In genomic region chr7:155276032-155276799, GRCh38 we compare ENCODE assay signal across 20 cellular contexts. TPM values are rescaled to one million over a fixed set of nuclear protein-coding genes. Genes with fewer than 3 reads are reported as not detected.
DNase-seq lines count a peak whose midpoint lies in the region; ATAC-seq, FAIRE-seq and TF ChIP-seq lines count a peak whose summit lies in the region.
"Had no signal": no experiment of that assay in that cellular context is flagged by ENCODE, and none has a peak within 500 bp of the region (broad histone marks: within the 10 kb centered on the region; RNA-seq: fewer than 3 reads in every experiment).

No MANE protein-coding gene starts in this region.

- H3K79me2 ChIP-seq in HepG2 (ENCODE audit: insufficient read depth, low read length): no peaks in the 10 kb centered on the region

- no peak for TF ChIP-seq POLR2A in HepG2 (IDR thresholded peaks at IDR 0.05; ENCODE audit: insufficient read depth in 1 of 2, low read depth in 2 of 2, low read length in 2 of 2)
- TF ChIP-seq POLR2A in spleen (IDR thresholded peaks at IDR 0.05): no peak

- DNase-seq in HepG2 (ENCODE audit: low spot score) (no peak), left lobe of liver (ENCODE audit: low spot score) (peak; percentile 69), spleen (peak; percentile 40), right cardiac atrium (no peak), left cardiac atrium (no peak)
- no peak for DNase-seq in CD8-positive, alpha-beta memory T cell
- DNase-seq: AML-193; Calu3; CD4-positive, alpha-beta memory T cell; DMS79 treated with DMSO at 0.1 percent for 48 hours; GF-D8; H7; HFFc6; KBM-7 had no signal

- WGBS in liver: 38% methylated on average over 19 of the region's 19 CpGs
- WGBS in HepG2 (ENCODE audit: low lambda C conversion rate): 51% methylated on average over 14 of the region's 19 CpGs
- WGBS in spleen, 5 donors: 76 to 87% (median 83%) methylated on average over 19 of the region's 19 CpGs
- WGBS in right cardiac atrium: 75% methylated on average over 19 of the region's 19 CpGs

- intact Hi-C loops in HepG2 (cut with micrococcal nuclease; ENCODE audit: unreplicated experiment): no loop called here
- intact Hi-C loops in spleen (cut with DNase I; ENCODE audit: low total_unique reads): no loop called here
- intact Hi-C loops in right cardiac atrium (cut with DNase I): no loop called here
- intact Hi-C loops in left cardiac atrium (cut with DNase I): no loop called here

- ATAC-seq in HepG2 (no peak), left lobe of liver (peak; percentile 45), right cardiac atrium (no peak), left cardiac atrium (no peak)
- ATAC-seq: A549, GM23338, HCT116 had no signal

- peaks cover 4 to 40% of the 10 kb centered on the region in 2 donors for H3K27me3 Mint-ChIP-seq in CD8-positive, alpha-beta memory T cell

- peak overlapping the region in 2 of 3 donors; percentile 31 to 38 for H3K4me3 ChIP-seq in liver (ENCODE audit: low read depth in 1 of 3, low read length in 3 of 3)
- no peak overlapping the region for H3K4me3 ChIP-seq in HepG2 (replicated peaks in 1 of 3; ENCODE audit: insufficient read depth in 1 of 3, low read depth in 2 of 3, low read length in 3 of 3)
- H3K4me3 ChIP-seq in spleen: no peak overlapping the region
- no peak overlapping the region for H3K4me3 ChIP-seq in right cardiac atrium (ENCODE audit: low read length)
- no peak overlapping the region for H3K4me3 ChIP-seq in CD8-positive, alpha-beta memory T cell (ENCODE audit: low read length)
- H3K4me3 ChIP-seq: A549, GM23338 had no signal

- no peak overlapping the region for H2AFZ ChIP-seq in HepG2 (ENCODE audit: low read length)

- H3K27ac ChIP-seq in liver (ENCODE audit: low read depth in 1 of 2, low read length in 2 of 2) (peak overlapping the region; percentile 91 to 93), HepG2 (ENCODE audit: extremely low read length, insufficient read depth, low read length) (no peak overlapping the region), spleen (no peak overlapping the region), right cardiac atrium (ENCODE audit: low read length) (no peak overlapping the region)
- no peak overlapping the region for H3K27ac ChIP-seq in CD8-positive, alpha-beta memory T cell (ENCODE audit: low read depth, low read length)
- H3K27ac ChIP-seq: 22Rv1, A549 had no signal

- CTCF ChIA-PET in HepG2 (lab: Yijun Ruan, JAX; ENCODE audit: low intra/inter-chr PET ratio, low total read pairs): no interaction called here
- CTCF ChIA-PET in CD8-positive, alpha-beta memory T cell (lab: Charles Lee): interaction anchor here (1.3 to 1.6 kb wide), 2 partner anchors 68 to 69 kb away, joined by 3 to 4 read pairs; no protein-coding TSS in a partner anchor

- in situ Hi-C loops in HepG2 (cut with HindIII; ENCODE audit: extremely low pct_ligation_motif_present, low pct_unique_long_range_greater_than_20kb): no loop called here

- H3K4me3 Mint-ChIP-seq in CD8-positive, alpha-beta memory T cell: no peak overlapping the region
- H3K4me3 Mint-ChIP-seq: CD14-positive monocyte; CD4-positive, alpha-beta memory T cell; GM23338; HFFc6 had no signal

- FAIRE-seq in HepG2 (lab: Jason Lieb, UNC): no peak
- FAIRE-seq: A549 had no signal

- H3K9me3 ChIP-seq in liver (ENCODE audit: control insufficient read depth in 4 of 4, low read length in 3 of 4): no peaks in the 10 kb centered on the region
- no peaks in the 10 kb centered on the region for H3K9me3 ChIP-seq in HepG2 (ENCODE audit: low read length)
- H3K9me3 ChIP-seq in spleen: no peaks in the 10 kb centered on the region
- H3K9me3 ChIP-seq in right cardiac atrium (ENCODE audit: control insufficient read depth, low read length): no peaks in the 10 kb centered on the region
- no peaks in the 10 kb centered on the region for H3K9me3 ChIP-seq in CD8-positive, alpha-beta memory T cell (ENCODE audit: low read length)
- H3K9me3 ChIP-seq: A549 had no signal

- H3K4me1 ChIP-seq in liver (ENCODE audit: control insufficient read depth in 4 of 4, insufficient read depth in 4 of 4, low read length in 3 of 4): peaks cover 6 to 44% (median 33%) of the 10 kb centered on the region in 4 donors
- no peaks in the 10 kb centered on the region for H3K4me1 ChIP-seq in HepG2 (ENCODE audit: insufficient read depth, low read length)
- H3K4me1 ChIP-seq in spleen: peaks cover 0 to 3% (median 0%) of the 10 kb centered on the region in 6 donors
- H3K4me1 ChIP-seq in right cardiac atrium (ENCODE audit: control insufficient read depth, insufficient read depth, low read length): no peaks in the 10 kb centered on the region
- no peaks in the 10 kb centered on the region for H3K4me1 ChIP-seq in CD8-positive, alpha-beta memory T cell (ENCODE audit: insufficient read depth, low read length)
- H3K4me1 ChIP-seq: A549 had no signal

- TF ChIP-seq EP300 in HepG2 (IDR thresholded peaks at IDR 0.05; ENCODE audit: low read depth in 2 of 2, low read length in 2 of 2): no peak
- TF ChIP-seq EP300 in HepG2 (CRISPR knock-in tag; IDR thresholded peaks at IDR 0.05; ENCODE audit: borderline replicate concordance): no peak

- no peak for TF ChIP-seq CTCF in liver (IDR thresholded peaks at IDR 0.05; ENCODE audit: low read depth, low read length, missing input control)
- no peak for TF ChIP-seq CTCF in HepG2 (CRISPR knock-in tag; IDR thresholded peaks at IDR 0.05)
- TF ChIP-seq CTCF in spleen (IDR thresholded peaks at IDR 0.05 in 8 of 11, conservative IDR thresholded peaks at IDR 0.05 in 3 of 11): no peak

- no peaks in the 10 kb centered on the region for H3K36me3 ChIP-seq in liver (ENCODE audit: control insufficient read depth in 4 of 4, insufficient read depth in 3 of 4, low read depth in 1 of 4, low read length in 3 of 4)
- H3K36me3 ChIP-seq in HepG2 (replicated peaks in 1 of 2; ENCODE audit: control insufficient read depth in 1 of 2, insufficient read depth in 2 of 2, low read length in 2 of 2): no peaks in the 10 kb centered on the region
- H3K36me3 ChIP-seq in spleen: no peaks in the 10 kb centered on the region
- no peaks in the 10 kb centered on the region for H3K36me3 ChIP-seq in CD8-positive, alpha-beta memory T cell (ENCODE audit: insufficient read depth, low read length)

- no peak overlapping the region for H3K4me2 ChIP-seq in HepG2 (ENCODE audit: low read depth, low read length)
- H3K4me2 ChIP-seq: A549, GM23338 had no signal

- H3K27me3 ChIP-seq in liver (ENCODE audit: control insufficient read depth in 4 of 4, insufficient read depth in 4 of 4, low read length in 3 of 4) (no peaks in the 10 kb centered on the region), HepG2 (ENCODE audit: control insufficient read depth in 1 of 2, insufficient read depth in 2 of 2, low read length in 2 of 2) (peaks cover 3 to 64% of the 10 kb centered on the region in 2 experiments; a peak in 3 of 5 replicates), spleen (replicated peaks in 1 of 7) (peaks cover 0 to 15% (median 0%) of the 10 kb centered on the region in 7 donors), right cardiac atrium (ENCODE audit: control insufficient read depth, insufficient read depth) (no peaks in the 10 kb centered on the region)
- H3K27me3 ChIP-seq in CD8-positive, alpha-beta memory T cell (ENCODE audit: insufficient read depth, low read length, poor library complexity, severe bottlenecking): no peaks in the 10 kb centered on the region

- no peaks in the 10 kb centered on the region for H4K20me1 ChIP-seq in HepG2 (ENCODE audit: insufficient read depth, low read length)

- POLR2A ChIA-PET in HepG2 (lab: Yijun Ruan, JAX): no interaction called here
- POLR2A ChIA-PET in CD8-positive, alpha-beta memory T cell (lab: Charles Lee): no interaction called here

- TF ChIP-seq RAD21 in liver (IDR thresholded peaks at IDR 0.05) (no peak), HepG2 (CRISPR knock-in tag; IDR thresholded peaks at IDR 0.05) (no peak)

- no peaks in the 10 kb centered on the region for H3K4me1 Mint-ChIP-seq in CD8-positive, alpha-beta memory T cell

- H3K36me3 Mint-ChIP-seq in CD8-positive, alpha-beta memory T cell: no peaks in the 10 kb centered on the region
- H3K36me3 Mint-ChIP-seq: CD14-positive monocyte; CD4-positive, alpha-beta memory T cell had no signal

- H3K9ac ChIP-seq in liver (ENCODE audit: low read depth in 1 of 2, low read length in 2 of 2) (peak overlapping the region in 1 of 2 donors; percentile 83), HepG2 (ENCODE audit: insufficient read depth, low read depth, low read length) (no peak overlapping the region)

- no peaks in the 10 kb centered on the region for H3K9me3 Mint-ChIP-seq in CD8-positive, alpha-beta memory T cell
- H3K9me3 Mint-ChIP-seq: CD4-positive, alpha-beta memory T cell; GM23338; HFFc6 had no signal

- no TSS peak for BruUV-seq in HepG2 (replicated peaks; lab: Mats Ljungman, UMichigan)

- H3K27ac Mint-ChIP-seq in CD8-positive, alpha-beta memory T cell: no peak overlapping the region
- H3K27ac Mint-ChIP-seq: CD14-positive monocyte; CD4-positive, alpha-beta memory T cell; GM23338; HFFc6 had no signal

RNA-seq across cellular contexts. Expression of gene INSIG1, which starts 21.5 kb away (rescaled TPM):
- 100 to 1,000 TPM; 118 to 204 TPM for total RNA-seq in liver
- polyA plus RNA-seq in liver: 100 to 1,000 TPM; 182 to 219 TPM
- total RNA-seq in HepG2 (2016; rRNA removed; fragmentation: Illumina TruSeq; extraction: Trizol): 0.11 and 0.20 TPM in 2 replicates
- 0.26 TPM in 1 of 2 replicates, not detected in the other for total RNA-seq in HepG2 (2016; cell fraction: cytosol; rRNA removed; fragmentation: Illumina TruSeq; extraction: Trizol; ENCODE audit: low read depth)
- 0.09 and 0.13 TPM in 2 replicates for total RNA-seq in HepG2 (2016; cell fraction: insoluble cytoplasmic fraction; rRNA removed; fragmentation: Illumina TruSeq; extraction: Trizol)
- total RNA-seq in HepG2 (2016; cell fraction: membrane; rRNA removed; fragmentation: Illumina TruSeq; extraction: Trizol): 0.09 and 0.48 TPM in 2 replicates
- not detected in 2 replicates for total RNA-seq in HepG2 (2016; cell fraction: nucleus; rRNA removed; fragmentation: Illumina TruSeq; extraction: Trizol)
- polyA plus RNA-seq in HepG2 (2011; rRNA removed): 0.07 and 0.16 TPM in 2 replicates
- 0.10 and 0.17 TPM in 2 replicates for polyA plus RNA-seq in HepG2 (2011; cell fraction: cytosol; rRNA removed)
- polyA plus RNA-seq in HepG2 (2011; cell fraction: nucleus; rRNA removed): 0.10 and 0.23 TPM in 2 replicates
- polyA plus RNA-seq in HepG2 (2012): 0.08 and 0.17 TPM in 2 replicates
- polyA plus RNA-seq in HepG2 (2016; cell fraction: cytosol; fragmentation: Illumina TruSeq; extraction: Trizol; ENCODE audit: low read depth): 0.03 TPM in 1 of 2 replicates, not detected in the other
- polyA plus RNA-seq in HepG2 (2016; cell fraction: insoluble cytoplasmic fraction; fragmentation: Illumina TruSeq; extraction: Trizol; ENCODE audit: low read depth): 0.10 TPM in 1 of 2 replicates, not detected in the other
- polyA plus RNA-seq in HepG2 (2016; cell fraction: membrane; fragmentation: Illumina TruSeq; extraction: Trizol; ENCODE audit: low read depth): 0.13 TPM in 1 of 2 replicates, not detected in the other
- 0.25 TPM in 1 of 2 replicates, not detected in the other for polyA plus RNA-seq in HepG2 (2016; cell fraction: nucleus; fragmentation: Illumina TruSeq; extraction: Trizol; ENCODE audit: insufficient read depth, low read depth)
- 0.60 and 64.4 TPM in 2 replicates for polyA minus RNA-seq in HepG2 (2011; rRNA and poly(A)+ RNA removed; ENCODE audit: low replicate concordance)
- polyA minus RNA-seq in HepG2 (2011; cell fraction: cytosol; rRNA and poly(A)+ RNA removed): 0.30 and 0.35 TPM in 2 replicates
- 0.25 and 0.52 TPM in 2 replicates for polyA minus RNA-seq in HepG2 (2011; cell fraction: nucleus; rRNA and poly(A)+ RNA removed)
- 208 TPM for total RNA-seq in left lobe of liver
- total RNA-seq in spleen: 10 to 100 TPM; 26.2 to 61.8 (median 31.6) TPM
- 10 to 100 TPM; 15.8 to 20.5 (median 18.6) TPM for polyA plus RNA-seq in spleen
- total RNA-seq in right cardiac atrium: 10 to 100 TPM; 14.1 to 19.6 (median 15.5) TPM
- polyA plus RNA-seq in right cardiac atrium: 21.5 TPM
- total RNA-seq in CD8-positive, alpha-beta memory T cell: 10 to 100 TPM; 25.0 to 27.3 TPM
- 29.5 TPM for polyA plus RNA-seq in CD8-positive, alpha-beta memory T cell
- 10 to 100 TPM; 37.3 to 42.3 TPM for total RNA-seq in left cardiac atrium

Comparison
In these comparisons a context has a peak if more than half of its experiments do, and no peak if none do; other contexts are left out.
1. H3K27ac ChIP-seq: peak in liver (2 of 2); none in HepG2 (single experiment), spleen (0 of 8), right cardiac atrium (single experiment) and CD8-positive, alpha-beta memory T cell (single experiment).
2. H3K4me3 ChIP-seq: peak in liver (2 of 3); none in HepG2 (0 of 3), spleen (0 of 8), right cardiac atrium (single experiment) and CD8-positive, alpha-beta memory T cell (single experiment).
3. RNA of gene INSIG1, which starts 21.5 kb away (total RNA-seq): 208 TPM in left lobe of liver (single experiment), 118 to 204 TPM in liver, 37.3 to 42.3 TPM in left cardiac atrium, 26.2 to 61.8 TPM in spleen, 25.0 to 27.3 TPM in CD8-positive, alpha-beta memory T cell and 14.1 to 19.6 TPM in right cardiac atrium; 0.09 to 0.48 TPM in HepG2; every median in the first group is over 10 times any median in the second.
4. DNase-seq: peak in left lobe of liver (single experiment) and spleen (single experiment); none in HepG2 (single experiment), right cardiac atrium (0 of 3), CD8-positive, alpha-beta memory T cell (0 of 5) and left cardiac atrium (single experiment).